14 cellular contexts compared by ENCODE assay signal in the genomic region with DNA sequence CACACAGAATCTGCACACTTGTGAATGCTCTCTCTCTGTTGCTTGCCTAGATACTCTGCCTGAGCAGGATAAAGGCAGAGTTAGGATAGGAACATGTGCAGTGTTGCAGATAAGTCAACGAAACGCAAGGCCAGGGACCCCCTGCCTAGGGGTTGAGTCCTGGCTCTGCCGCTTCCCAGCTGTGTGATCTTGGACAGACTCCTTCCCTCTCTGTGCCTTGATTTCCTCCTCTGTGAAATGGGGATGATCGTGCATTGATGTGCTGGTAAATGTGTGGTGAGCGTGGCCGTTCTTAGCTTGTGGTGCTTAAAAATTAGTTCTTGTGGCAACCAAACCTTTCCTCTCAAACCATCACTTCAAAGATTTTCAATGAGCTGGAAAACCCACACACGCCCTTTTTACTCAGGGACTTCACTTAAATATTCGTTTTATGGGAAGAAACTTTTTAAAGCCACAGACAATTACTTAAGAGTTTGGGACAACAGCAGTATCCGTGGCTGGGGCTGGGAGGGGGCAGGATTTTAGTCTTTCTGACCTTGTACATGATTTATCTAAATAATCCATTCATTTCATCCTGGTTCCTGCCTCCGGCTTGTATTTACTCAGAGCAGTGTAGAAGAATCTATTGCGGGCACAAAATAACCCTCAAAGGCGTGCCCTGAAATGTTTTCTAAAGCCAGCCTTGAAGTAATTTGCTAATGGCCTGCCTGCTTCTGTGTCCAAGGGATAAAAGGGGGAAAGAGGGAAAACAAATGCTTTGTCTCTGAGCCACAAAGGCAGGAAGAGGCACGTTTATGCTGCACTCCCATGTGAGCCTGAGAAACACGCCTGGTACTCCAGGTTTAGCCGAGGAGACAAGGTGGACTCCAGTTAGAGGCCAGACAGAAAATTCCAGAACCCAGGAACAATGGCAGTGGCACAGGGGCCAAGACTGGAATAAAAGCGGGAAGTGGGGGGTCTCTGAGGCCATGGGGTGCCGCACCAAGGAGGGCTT.
A peak's percentile ranks its signal among the peaks of the same experiment; 100 is the strongest.
DNase-seq lines count a peak whose midpoint lies in the region; ATAC-seq, FAIRE-seq and TF ChIP-seq lines count a peak whose summit lies in the region.
"Had no signal": no experiment of that assay in that cellular context is flagged by ENCODE, and none has a peak within 500 bp of the region (broad histone marks: within the 10 kb centered on the region; RNA-seq: fewer than 3 reads in every experiment).

No MANE protein-coding gene starts in this region.

- dilution Hi-C loops in keratinocyte (cut with MboI; ENCODE audit: extremely low pct_ligation_motif_present, low sequenced_read_pairs): no loop called here

- no peak for ATAC-seq in HG03280 (IDR thresholded peaks at IDR 0.05; ENCODE audit: unreplicated experiment)
- ATAC-seq: activated naive CD8-positive, alpha-beta T cell treated with anti-CD3 and anti-CD28 coated beads, Interleukin-2, amount 50 U/mL, for 24 hours; effector memory CD8-positive, alpha-beta T cell had no signal

- H3K27ac ChIP-seq in Karpas-422 (ENCODE audit: low read length): no peak overlapping the region
- peak overlapping the region; percentile 38 for H3K27ac ChIP-seq in keratinocyte (ENCODE audit: control insufficient read depth, insufficient read depth, low read length)
- peak overlapping the region; percentile 72 for H3K27ac ChIP-seq in subcutaneous abdominal adipose tissue (ENCODE audit: low read depth, low read length)
- H3K27ac ChIP-seq: SJSA1, VCaP had no signal

- peak; percentile 90 for FAIRE-seq in keratinocyte (lab: Jason Lieb, UNC)

- H3K4me2 ChIP-seq in Karpas-422 (ENCODE audit: low read depth, low read length, poor library complexity, severe bottlenecking): no peak overlapping the region
- H3K4me2 ChIP-seq in keratinocyte (ENCODE audit: control insufficient read depth, extremely low read depth, insufficient read depth, low read depth, low read length): peak overlapping the region; percentile 9

- H3K79me2 ChIP-seq in Karpas-422 (ENCODE audit: low read length) (no peaks in the 10 kb centered on the region), keratinocyte (ENCODE audit: control insufficient read depth, insufficient read depth, low read length) (no peaks in the 10 kb centered on the region)

- H4K20me1 ChIP-seq in Karpas-422 (ENCODE audit: insufficient read depth, low read depth, low read length): no peaks in the 10 kb centered on the region
- no peaks in the 10 kb centered on the region for H4K20me1 ChIP-seq in keratinocyte (ENCODE audit: control insufficient read depth, extremely low read depth, insufficient read depth, low read length)

- H3K9me3 ChIP-seq in Karpas-422 (ENCODE audit: low read length) (no peaks in the 10 kb centered on the region), keratinocyte (ENCODE audit: control insufficient read depth, low read depth, low read length) (no peaks in the 10 kb centered on the region), subcutaneous abdominal adipose tissue (ENCODE audit: control insufficient read depth in 5 of 5, low read length in 5 of 5) (no peaks in the 10 kb centered on the region)
- H3K9me3 ChIP-seq: SJSA1 had no signal

- TF ChIP-seq CTCF in keratinocyte (optimal IDR thresholded peaks at IDR 0.05 in 1 of 3, IDR thresholded peaks at IDR 0.05 in 1 of 3, conservative IDR thresholded peaks at IDR 0.05 in 1 of 3; ENCODE audit: extremely low read depth in 1 of 3, insufficient read depth in 2 of 3, low read length in 3 of 3): no peak

- H3K4me3 ChIP-seq in Karpas-422 (ENCODE audit: low read length): no peak overlapping the region
- H3K4me3 ChIP-seq in keratinocyte (ENCODE audit: control insufficient read depth in 2 of 3, extremely low read depth in 1 of 3, insufficient read depth in 2 of 3, low read depth in 1 of 3, low read length in 3 of 3): no peak overlapping the region
- H3K4me3 ChIP-seq in subcutaneous abdominal adipose tissue (ENCODE audit: low read depth in 1 of 5, low read length in 5 of 5): peak overlapping the region in 2 of 5 donors; percentile 4
- H3K4me3 ChIP-seq: SJSA1 had no signal

- H3K9me1 ChIP-seq in keratinocyte (ENCODE audit: control insufficient read depth, extremely low read depth, insufficient read depth, low read length): peaks cover 4% of the 10 kb centered on the region

- no peak overlapping the region for H2AFZ ChIP-seq in Karpas-422 (ENCODE audit: low read length)
- H2AFZ ChIP-seq in keratinocyte (ENCODE audit: control insufficient read depth, low read length): no peak overlapping the region

- H3K27me3 ChIP-seq in Karpas-422 (ENCODE audit: low read length) (no peaks in the 10 kb centered on the region), keratinocyte (ENCODE audit: control insufficient read depth, extremely low read depth, insufficient read depth, low read length) (no peaks in the 10 kb centered on the region), subcutaneous abdominal adipose tissue (ENCODE audit: control insufficient read depth in 5 of 5, insufficient read depth in 4 of 5, low read length in 5 of 5) (peaks cover 0 to 3% (median 0%) of the 10 kb centered on the region in 5 donors)

- DNase-seq in Karpas-422 (peak; percentile 35), astrocyte of the hippocampus (ENCODE audit: low read depth, low spot score) (peak; percentile 69), keratinocyte (ENCODE audit: low read depth, low spot score) (peak; percentile 21), inferior parietal cortex (ENCODE audit: extremely low spot score) (no peak), HK-2 (ENCODE audit: unreplicated experiment) (no peak)
- DNase-seq: activated naive CD8-positive, alpha-beta T cell treated with anti-CD3 and anti-CD28 coated beads, Interleukin-2, amount 50 U/mL, for 24 hours; CD4-positive, alpha-beta memory T cell; effector memory CD8-positive, alpha-beta T cell; naive B cell; NCI-H510A had no signal

- H3K36me3 ChIP-seq in Karpas-422 (ENCODE audit: insufficient read depth, low read length) (no peaks in the 10 kb centered on the region), keratinocyte (ENCODE audit: control insufficient read depth in 2 of 2, extremely low read depth in 1 of 2, insufficient read depth in 2 of 2, low read length in 2 of 2) (peaks cover 1 to 6% of the 10 kb centered on the region in 2 experiments), subcutaneous abdominal adipose tissue (ENCODE audit: control insufficient read depth in 5 of 5, insufficient read depth in 5 of 5, low read length in 5 of 5) (peaks cover 0 to 6% (median 0%) of the 10 kb centered on the region in 5 donors)
- H3K36me3 ChIP-seq: SJSA1 had no signal

- peaks cover 9% of the 10 kb centered on the region for H3K4me1 ChIP-seq in Karpas-422 (ENCODE audit: low read length)
- peaks cover 49% of the 10 kb centered on the region for H3K4me1 ChIP-seq in keratinocyte (ENCODE audit: control insufficient read depth, extremely low read depth, insufficient read depth, low read length)
- H3K4me1 ChIP-seq in subcutaneous abdominal adipose tissue (ENCODE audit: control insufficient read depth in 5 of 5, insufficient read depth in 5 of 5, low read length in 5 of 5): peaks cover 4 to 66% (median 40%) of the 10 kb centered on the region in 5 donors

- no peaks in the 10 kb centered on the region for H3K9me2 ChIP-seq in Karpas-422 (replicated peaks; ENCODE audit: insufficient read depth, low read length)

- H3K9ac ChIP-seq in Karpas-422 (ENCODE audit: low read length) (no peak overlapping the region), keratinocyte (ENCODE audit: control insufficient read depth, extremely low read depth, insufficient read depth, low read length) (peak overlapping the region; percentile 2), subcutaneous abdominal adipose tissue (ENCODE audit: low read length in 5 of 5) (no peak overlapping the region)

Comparison
In these comparisons a context has a peak if more than half of its experiments do, and no peak if none do; other contexts are left out.
1. DNase-seq: peak in Karpas-422 (single experiment), astrocyte of the hippocampus (single experiment) and keratinocyte (single experiment); none in inferior parietal cortex (single experiment) and HK-2 (single experiment).